ENCODE assay signal across 8 cellular contexts in the genomic region with DNA sequence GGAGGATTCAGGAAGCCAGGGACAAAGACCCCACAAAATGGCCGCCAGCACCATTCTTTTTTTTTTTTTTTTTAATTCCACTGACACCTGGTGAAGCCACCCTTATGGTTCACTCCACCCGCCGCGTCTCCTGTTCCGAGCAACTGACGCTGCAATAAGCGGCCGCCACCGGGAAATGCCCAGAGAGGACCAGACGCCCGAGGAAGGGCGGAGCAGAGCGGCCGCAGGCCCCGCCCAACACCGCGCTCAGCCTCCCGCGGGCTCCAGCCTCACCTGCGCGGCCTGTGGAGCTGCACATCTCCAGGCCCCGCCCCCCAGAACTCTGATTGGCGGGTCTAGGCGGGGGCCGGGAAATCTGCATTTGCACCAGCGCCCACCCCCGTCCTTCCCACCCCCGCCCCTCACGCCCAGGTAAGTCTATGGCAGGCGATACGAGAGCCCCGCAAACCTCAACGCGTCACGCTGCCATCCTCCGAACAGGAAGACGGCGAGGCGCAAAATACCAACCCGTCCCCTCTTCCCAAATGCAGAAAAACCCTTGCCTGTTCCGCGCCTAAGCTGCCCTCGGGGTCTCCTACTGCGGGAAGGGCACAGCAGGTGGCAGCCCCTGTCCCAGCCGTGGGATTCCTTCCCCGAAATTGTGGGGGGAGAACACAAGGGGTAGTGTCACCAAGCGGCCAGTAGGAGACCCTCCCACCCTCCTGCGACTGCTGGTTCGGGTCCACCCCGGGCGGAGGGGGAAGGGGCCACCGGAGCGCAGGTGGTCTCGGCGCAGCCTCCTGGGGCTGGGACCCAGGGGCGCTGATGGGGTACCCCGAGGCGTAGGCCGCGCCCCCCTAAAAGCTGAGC. TPM values are rescaled to one million over a fixed set of nuclear protein-coding genes. Genes with fewer than 3 reads are reported as not detected.
DNase-seq lines count a peak whose midpoint lies in the region; ATAC-seq, FAIRE-seq and TF ChIP-seq lines count a peak whose summit lies in the region.

No MANE protein-coding gene starts in this region.

- TF ChIP-seq POLR2A in HCT116 (IDR thresholded peaks at IDR 0.05; ENCODE audit: borderline replicate concordance, extremely low read depth, insufficient read depth, insufficient read length) (peak; percentile 50), testis (IDR thresholded peaks at IDR 0.05) (no peak), GM12892 (IDR thresholded peaks at IDR 0.05; ENCODE audit: low read depth, low read length) (no peak)

- H3K9me3 Mint-ChIP-seq in neural crest cell: no peaks in the 10 kb centered on the region

- peak overlapping the region; percentile 91 for H3K9ac ChIP-seq in HCT116 (ENCODE audit: low read length)

- H3K36me3 ChIP-seq in HCT116 (ENCODE audit: control insufficient read depth in 1 of 2, insufficient read depth in 2 of 2, low read length in 2 of 2) (no peaks in the 10 kb centered on the region), testis (ENCODE audit: low read depth, missing control alignments) (no peaks in the 10 kb centered on the region)

- H3K27ac Mint-ChIP-seq in neural crest cell (ENCODE audit: unreplicated experiment): peak overlapping the region; percentile 84

- 2 to 11% methylated on average over 1 to 57 of the region's 60 CpGs for WGBS in testis, 2 donors

- H3K4me3 ChIP-seq in HCT116 (replicated peaks in 1 of 2; ENCODE audit: low read depth in 1 of 2, low read length in 2 of 2) (peak overlapping the region; percentile 74 to 88), testis (peak overlapping the region; percentile 76 to 89)

- peaks cover 5% of the 10 kb centered on the region for H3K27me3 Mint-ChIP-seq in neural crest cell (ENCODE audit: low read depth)

- peaks cover 2% of the 10 kb centered on the region for H3K36me3 Mint-ChIP-seq in neural crest cell (ENCODE audit: low read depth)

- RAD21 ChIA-PET in HCT116 (lab: Charles Lee; ENCODE audit: low non-redundant PET in 1 of 2, low total read pairs in 2 of 2, uncharacterized antibody in 2 of 2, unreplicated experiment in 2 of 2): interaction anchor here (0.6 to 0.7 kb wide), 3 partner anchors 14 to 1788 kb away, joined by 3 to 5 read pairs (median 3); no protein-coding TSS in a partner anchor

- no peak for FAIRE-seq in GM12892 (lab: Jason Lieb, UNC)

- TF ChIP-seq CTCF in HCT116 (IDR thresholded peaks at IDR 0.05 in 2 of 3, conservative IDR thresholded peaks at IDR 0.05 in 1 of 3; ENCODE audit: borderline replicate concordance in 1 of 3, insufficient read depth in 1 of 3, low read depth in 2 of 3, low read length in 2 of 3) (peak in 2 of 3 experiments; percentile 33 to 45; a peak in 4 of 6 replicates), neural crest cell (conservative IDR thresholded peaks at IDR 0.05) (peak; percentile 68), testis (IDR thresholded peaks at IDR 0.05) (no peak)

- H3K9me2 ChIP-seq in HCT116 (ENCODE audit: insufficient read depth): no peaks in the 10 kb centered on the region

- H4K20me1 ChIP-seq in HCT116 (ENCODE audit: insufficient read depth): no peaks in the 10 kb centered on the region

- intact Hi-C loops in HCT116 (cut with micrococcal nuclease) (loop anchor here (2.0 kb wide), 1 partner anchor 28 kb away; no protein-coding TSS in a partner anchor), testis (cut with DNase I; ENCODE audit: low total_unique reads) (no loop called here)

- POLR2A ChIA-PET in HCT116 (lab: Charles Lee): interaction anchor here (0.6 to 1.4 kb wide), 3 partner anchors 15 to 406 kb away, joined by 3 to 10 read pairs (median 5); no protein-coding TSS in a partner anchor

- H3K4me3 Mint-ChIP-seq in neural crest cell: peak overlapping the region; percentile 91

- peak overlapping the region; percentile 32 for H2AFZ ChIP-seq in HCT116 (ENCODE audit: low read depth, low read length, poor library complexity, severe bottlenecking)

- no peak for TF ChIP-seq RAD21 in HCT116 (IDR thresholded peaks at IDR 0.05; ENCODE audit: low read depth)

- DNase-seq in Ammon's horn (ENCODE audit: low spot score) (peak; percentile 77), HCT116 (ENCODE audit: low read depth, low spot score) (peak; percentile 85), NCI-H748 (lab: John Stamatoyannopoulos, UW; ENCODE audit: unreplicated experiment) (peak; percentile 93), glomerular visceral epithelial cell (ENCODE audit: extremely low spot score) (peak; percentile 77), neural crest cell (ENCODE audit: low read depth, low spot score) (peak; percentile 46), testis (peak; percentile 94), GM12892 (ENCODE audit: insufficient read length) (no peak)
- DNase-seq in activated gamma-delta T cell treated with anti-CD3 and anti-CD28 coated beads, Interleukin-2, amount 50 U/mL, for 16 hours (ENCODE audit: low read depth): peak; percentile 24

- H3K9me3 ChIP-seq in HCT116 (ENCODE audit: control insufficient read depth in 1 of 2, insufficient read depth in 1 of 2, low read depth in 1 of 2, low read length in 2 of 2) (no peaks in the 10 kb centered on the region), testis (no peaks in the 10 kb centered on the region)

- peaks cover 15% of the 10 kb centered on the region for H3K4me1 Mint-ChIP-seq in neural crest cell

- ATAC-seq in HCT116: peak; percentile 95

- H3K4me1 ChIP-seq in HCT116 (ENCODE audit: control insufficient read depth in 1 of 2, insufficient read depth in 2 of 2, low read length in 2 of 2): peaks cover 23 to 45% of the 10 kb centered on the region in 2 experiments
- H3K4me1 ChIP-seq in testis: peaks cover 3% of the 10 kb centered on the region

- no peaks in the 10 kb centered on the region; the same call in 1 of the 2 replicates for H3K79me2 ChIP-seq in HCT116 (ENCODE audit: insufficient read depth, low read length)

- H3K27me3 ChIP-seq in HCT116 (ENCODE audit: insufficient read depth, low read length) (no peaks in the 10 kb centered on the region), testis (no peaks in the 10 kb centered on the region)

- H3K27ac ChIP-seq in HCT116 (ENCODE audit: low read depth, low read length) (peak overlapping the region; percentile 89), testis (peak overlapping the region; percentile 84 to 92)

- CTCF ChIA-PET in HCT116 (lab: Charles Lee): interaction anchor here (1.5 kb wide), 1 partner anchor 294 kb away, joined by 4 read pairs; no protein-coding TSS in a partner anchor

- peak overlapping the region; percentile 94 for H3K4me2 ChIP-seq in HCT116 (ENCODE audit: low read length)

- BruUV-seq in HCT116 (replicated peaks; lab: Mats Ljungman, UMichigan): TSS peak; percentile 91

TF ChIP-seq in HCT116, 20 proteins besides CTCF, POLR2A, EP300 and RAD21:
- peak; percentile 48 for TF ChIP-seq YY1 (IDR thresholded peaks at IDR 0.05; ENCODE audit: extremely low read depth, insufficient replicate concordance, low read depth, low read length)
- no peak for TF ChIP-seq REST (IDR thresholded peaks at IDR 0.05; ENCODE audit: low read depth)
- 0 out of 2 replicates have a peak, but pooled peaks have one; percentile 37 for TF ChIP-seq EGR1 (IDR thresholded peaks at IDR 0.05; ENCODE audit: low read depth)
- no peak for TF ChIP-seq CEBPB (IDR thresholded peaks at IDR 0.05; ENCODE audit: low read depth)
- TF ChIP-seq POLR2AphosphoS5 (IDR thresholded peaks at IDR 0.05; ENCODE audit: low read depth, low read length): peak; percentile 76
- TF ChIP-seq FOSL1 (IDR thresholded peaks at IDR 0.05; ENCODE audit: low read depth): no peak
- peak; percentile 54; the same call in 1 of the 2 replicates for TF ChIP-seq SIN3A (IDR thresholded peaks at IDR 0.05; ENCODE audit: low read depth)
- TF ChIP-seq SP1 (IDR thresholded peaks at IDR 0.05; ENCODE audit: low read depth): peak; percentile 65

RNA-seq across cellular contexts. Expression of gene ATP9A, which starts 0.9 kb away (rescaled TPM):
- total RNA-seq in HCT116 (2021; ENCODE audit: unreplicated experiment): 16.8 TPM
- 13.6 and 15.4 TPM in 2 replicates for polyA plus RNA-seq in HCT116 (2012)
- total RNA-seq in neural crest cell: 38.9 and 39.0 TPM in 2 replicates
- total RNA-seq in testis: 100 to 1,000 TPM in 1 of 2 donors, 10 to 100 TPM in 1; 89.3 to 128 TPM
- polyA plus RNA-seq in testis (ENCODE audit: insufficient read depth, low read depth, low replicate concordance): 46.4 TPM
- polyA plus RNA-seq in GM12892 (2012; ENCODE audit: missing spikeins): 0.17 TPM

RNA-seq across cellular contexts. Expression of gene SALL4, which starts 35.1 kb away (rescaled TPM):
- 1.9 TPM for total RNA-seq in HCT116 (2021; ENCODE audit: unreplicated experiment)
- polyA plus RNA-seq in HCT116 (2012): 0.98 and 1.3 TPM in 2 replicates
- 90.7 and 91.1 TPM in 2 replicates for total RNA-seq in neural crest cell
- 10 to 100 TPM; 23.5 to 27.8 TPM for total RNA-seq in testis
- polyA plus RNA-seq in testis (ENCODE audit: insufficient read depth, low read depth, low replicate concordance): 8.4 TPM
- polyA plus RNA-seq in GM12892 (2012; ENCODE audit: missing spikeins): not detected

Comparison
In these comparisons a context has a peak if more than half of its experiments do, and no peak if none do; other contexts are left out.
1. CTCF ChIP-seq: peak in HCT116 (2 of 3) and neural crest cell (single experiment); none in testis (0 of 3).